Comparison of ENCODE assay signal across 8 cellular contexts in genomic region chr6:45679631-45680030, GRCh38.
"Had no signal": no experiment of that assay in that cellular context is flagged by ENCODE, and none has a peak within 500 bp of the region (broad histone marks: within the 10 kb centered on the region; RNA-seq: fewer than 3 reads in every experiment).

No MANE protein-coding gene starts in this region.

- H3K4me3 Mint-ChIP-seq: activated CD8-positive, alpha-beta T cell treated with anti-CD3 and anti-CD28 coated beads for 36 hours; activated T-helper 1 cell treated with anti-CD3 and anti-CD28 coated beads, Interleukin-12 subunit alpha, Interleukin-12 subunit beta, Interleukin-2, Interleukin-4 antibody, amounts not matched to agents 30 ng/mL and 10 ng/mL and 1 ng/mL, durations not matched to agents 14 hours and 24 hours and 36 hours; effector memory CD8-positive, alpha-beta T cell had no signal

- ATAC-seq: activated CD8-positive, alpha-beta T cell treated with anti-CD3 and anti-CD28 coated beads for 36 hours; effector memory CD8-positive, alpha-beta T cell; right lobe of liver; stimulated activated naive CD8-positive, alpha-beta T cell treated with anti-CD3 and anti-CD28 coated beads, Interleukin-15, Interleukin-2, amounts not matched to agents 100 U/mL and 50 U/mL, for 24 hours had no signal

- H3K27ac Mint-ChIP-seq: activated CD8-positive, alpha-beta T cell treated with anti-CD3 and anti-CD28 coated beads for 36 hours; activated T-helper 1 cell treated with anti-CD3 and anti-CD28 coated beads, Interleukin-12 subunit alpha, Interleukin-12 subunit beta, Interleukin-2, Interleukin-4 antibody, amounts not matched to agents 30 ng/mL and 10 ng/mL and 1 ng/mL, durations not matched to agents 14 hours and 24 hours and 36 hours; progenitor cell of endocrine pancreas had no signal

- DNase-seq: activated CD8-positive, alpha-beta T cell treated with anti-CD3 and anti-CD28 coated beads for 36 hours; activated naive CD4-positive, alpha-beta T cell treated with Interleukin-2 at 50 U/mL for 16 hours; effector memory CD8-positive, alpha-beta T cell; kidney glomerular epithelial cell; right lobe of liver; stimulated activated naive CD8-positive, alpha-beta T cell treated with anti-CD3 and anti-CD28 coated beads, Interleukin-15, Interleukin-2, amounts not matched to agents 100 U/mL and 50 U/mL, for 24 hours had no signal

- H3K27me3 Mint-ChIP-seq: activated CD8-positive, alpha-beta T cell treated with anti-CD3 and anti-CD28 coated beads for 36 hours; effector memory CD8-positive, alpha-beta T cell; progenitor cell of endocrine pancreas had no signal
